In genomic region chr20:38094373-38094775, GRCh38 we compare ENCODE assay signal across 8 cellular contexts.
DNase-seq lines count a peak whose midpoint lies in the region; ATAC-seq and TF ChIP-seq lines count a peak whose summit lies in the region.

No MANE protein-coding gene starts in this region.

- peak overlapping the region; percentile 71 for H3K27ac ChIP-seq in lower lobe of right lung

- intact Hi-C loops in lower lobe of right lung (cut with DNase I), result no loop called here

- peak; percentile 54 for ATAC-seq in HG02571 (IDR thresholded peaks at IDR 0.05; ENCODE audit: unreplicated experiment)
- ATAC-seq in lower lobe of right lung, result peak; percentile 77 to 83

- H3K9me3 ChIP-seq in lower lobe of right lung, result no peaks in the 10 kb centered on the region

- H3K27me3 ChIP-seq in lower lobe of right lung (ENCODE audit: low read depth), result no peaks in the 10 kb centered on the region

- TF ChIP-seq CTCF in lower lobe of right lung (IDR thresholded peaks at IDR 0.05), result no peak

- DNase-seq in NCI-H524 (lab: John Stamatoyannopoulos, UW) (peak; percentile 22 to 52), NCI-H524 treated with DMSO at 0.1 percent for 48 hours (lab: John Stamatoyannopoulos, UW) (no peak), NCI-H82 (lab: John Stamatoyannopoulos, UW) (peak; percentile 85), amniotic epithelial cell (ENCODE audit: low read depth) (peak; percentile 74), lower lobe of right lung (no peak), islet precursor cell (no peak), T-helper 9 cell (no peak)

- H3K4me1 ChIP-seq in lower lobe of right lung, result peaks cover 58% of the 10 kb centered on the region

- H3K4me3 ChIP-seq in lower lobe of right lung, result no peak overlapping the region

- H3K36me3 ChIP-seq in lower lobe of right lung, result peaks cover 22% of the 10 kb centered on the region

Comparison
In these comparisons a context has a peak if more than half of its experiments do, and no peak if none do; other contexts are left out.
1. DNase-seq: peak in NCI-H524 (2 of 2), NCI-H82 (single experiment) and amniotic epithelial cell (single experiment); none in NCI-H524 treated with DMSO at 0.1 percent for 48 hours (single experiment), lower lobe of right lung (single experiment), islet precursor cell (single experiment) and T-helper 9 cell (single experiment).